In the genomic region with DNA sequence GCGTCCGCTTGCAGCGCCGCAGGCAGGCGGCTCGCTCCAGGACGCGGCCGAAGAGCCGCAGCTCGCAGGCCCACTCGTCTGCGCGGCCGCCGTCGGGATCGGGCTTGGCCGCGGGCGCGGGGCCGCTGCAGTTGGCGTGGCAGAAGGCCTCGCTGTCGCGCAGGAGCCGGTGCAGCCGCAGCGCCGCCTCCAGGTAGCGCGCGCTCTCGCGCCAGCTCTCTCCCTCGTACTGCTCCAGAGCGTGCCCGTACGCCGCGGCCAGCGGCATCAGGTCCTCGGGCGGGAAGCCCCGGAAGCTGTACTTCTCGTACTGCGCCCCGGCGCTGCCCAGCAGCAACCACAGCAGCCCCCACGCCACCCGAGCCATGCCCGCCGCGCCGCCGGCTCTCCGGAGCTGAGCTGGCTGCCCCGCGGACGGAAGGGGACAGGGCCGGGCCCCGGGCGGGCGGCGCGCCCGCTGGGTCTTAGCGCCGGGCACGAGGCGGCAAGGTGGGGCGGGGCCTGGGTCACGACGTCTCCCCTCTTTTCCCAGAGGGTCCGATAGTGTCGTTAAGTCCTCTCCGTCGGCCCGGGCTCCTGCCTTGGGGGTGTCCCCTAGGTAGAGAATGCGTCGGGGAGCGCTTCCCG, we compare ENCODE assay signal across 8 cellular contexts. TPM values are rescaled to one million over a fixed set of nuclear protein-coding genes. Genes with fewer than 3 reads are reported as not detected.
DNase-seq lines count a peak whose midpoint lies in the region; ATAC-seq and TF ChIP-seq lines count a peak whose summit lies in the region.

A gene with protein sequence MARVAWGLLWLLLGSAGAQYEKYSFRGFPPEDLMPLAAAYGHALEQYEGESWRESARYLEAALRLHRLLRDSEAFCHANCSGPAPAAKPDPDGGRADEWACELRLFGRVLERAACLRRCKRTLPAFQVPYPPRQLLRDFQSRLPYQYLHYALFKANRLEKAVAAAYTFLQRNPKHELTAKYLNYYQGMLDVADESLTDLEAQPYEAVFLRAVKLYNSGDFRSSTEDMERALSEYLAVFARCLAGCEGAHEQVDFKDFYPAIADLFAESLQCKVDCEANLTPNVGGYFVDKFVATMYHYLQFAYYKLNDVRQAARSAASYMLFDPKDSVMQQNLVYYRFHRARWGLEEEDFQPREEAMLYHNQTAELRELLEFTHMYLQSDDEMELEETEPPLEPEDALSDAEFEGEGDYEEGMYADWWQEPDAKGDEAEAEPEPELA (minus strand): TSS at position 401 of the 627 bp plus-strand sequence. CDS start 34 bp downstream, at position 367.

- H3K4me3 ChIP-seq in AG10803 (ENCODE audit: low read length) = peak within 1 kb of the TSS; percentile 90
- peak within 1 kb of the TSS; percentile 42 for H3K4me3 ChIP-seq in KMS-11 (IDR thresholded peaks at IDR 0.05; ENCODE audit: insufficient read depth, low read depth, low read length)
- H3K4me3 ChIP-seq in SJCRH30 = peak within 1 kb of the TSS; percentile 72
- H3K4me3 ChIP-seq in neural progenitor cell = peak within 1 kb of the TSS; percentile 85
- H3K4me3 ChIP-seq in stomach = peak within 1 kb of the TSS; percentile 65 to 74 (median 69)

- H3K9me3 ChIP-seq in SJCRH30 (replicated peaks) = no peaks in the 10 kb centered on the region
- no peaks in the 10 kb centered on the region for H3K9me3 ChIP-seq in neural progenitor cell (ENCODE audit: low read depth)
- no peaks in the 10 kb centered on the region for H3K9me3 ChIP-seq in stomach

- H4K20me1 ChIP-seq in KMS-11 (ENCODE audit: insufficient read depth) (no peaks in the 10 kb centered on the region), neural progenitor cell (ENCODE audit: low read depth) (peaks cover 13% of the 10 kb centered on the region)

- peak within 1 kb of the TSS; percentile 78 for H3K9ac ChIP-seq in KMS-11
- H3K9ac ChIP-seq in neural progenitor cell = no peak within 1 kb of the TSS

- no peak for TF ChIP-seq POLR2A in stomach (IDR thresholded peaks at IDR 0.05)

- H3K9me3 Mint-ChIP-seq in neural progenitor cell = no peaks in the 10 kb centered on the region

- WGBS in stomach, 5 donors = 0 to 1% (median 0%) methylated on average over 41 to 83 of the region's 84 CpGs

- peak; percentile 75 for DNase-seq in AG10803 (ENCODE audit: low read depth)
- peak; percentile 71 to 78 for DNase-seq in SJCRH30
- DNase-seq in activated naive CD4-positive, alpha-beta T cell (lab: John Stamatoyannopoulos, UW) = peak; percentile 16 to 71 (median 42)
- peak; percentile 77 for DNase-seq in foreskin melanocyte
- peak; percentile 90 for DNase-seq in neural progenitor cell (ENCODE audit: low spot score)
- peak; percentile 85 for DNase-seq in stomach

- peak within 1 kb of the TSS; percentile 95 for H3K4me3 Mint-ChIP-seq in neural progenitor cell

- peaks cover 9% of the 10 kb centered on the region for H3K27me3 Mint-ChIP-seq in neural progenitor cell (ENCODE audit: insufficient read depth, low read depth)

- peaks cover 23% of the 10 kb centered on the region for H3K4me1 ChIP-seq in KMS-11 (ENCODE audit: low read depth, poor library complexity, severe bottlenecking)
- H3K4me1 ChIP-seq in SJCRH30 = no peaks in the 10 kb centered on the region
- peaks cover 24% of the 10 kb centered on the region for H3K4me1 ChIP-seq in neural progenitor cell
- H3K4me1 ChIP-seq in stomach = peaks cover 27 to 50% (median 44%) of the 10 kb centered on the region in 4 donors

- TF ChIP-seq CTCF in AG10803 (conservative IDR thresholded peaks at IDR 0.05; ENCODE audit: low read length) (peak; percentile 55), KMS-11 (conservative IDR thresholded peaks at IDR 0.05; ENCODE audit: low read depth, low read length) (no peak), neural progenitor cell (IDR thresholded peaks at IDR 0.05) (peak; percentile 64), stomach (IDR thresholded peaks at IDR 0.05) (peak in 5 of 7 experiments; percentile 35 to 79 (median 71))

- peaks cover 18% of the 10 kb centered on the region for H3K36me3 Mint-ChIP-seq in neural progenitor cell

- ATAC-seq in GM19351 (IDR thresholded peaks at IDR 0.05; ENCODE audit: unreplicated experiment) = peak; percentile 73

- peak within 1 kb of the TSS; percentile 96 for H3K27ac Mint-ChIP-seq in neural progenitor cell

- H3K79me2 ChIP-seq in KMS-11 (ENCODE audit: insufficient read depth, low read depth) (peaks cover 5% of the 10 kb centered on the region; the same call in 1 of the 2 replicates), neural progenitor cell (ENCODE audit: low read depth) (peaks cover 61% of the 10 kb centered on the region)

- no peaks in the 10 kb centered on the region for H3K36me3 ChIP-seq in KMS-11 (ENCODE audit: insufficient read depth)
- H3K36me3 ChIP-seq in SJCRH30 = 0 out of 2 replicates have a peak, but pooled peaks cover 3% of the 10 kb centered on the region
- H3K36me3 ChIP-seq in neural progenitor cell = no peaks in the 10 kb centered on the region
- peaks cover 0 to 13% (median 3%) of the 10 kb centered on the region in 4 donors for H3K36me3 ChIP-seq in stomach

- TF ChIP-seq EP300 in stomach (IDR thresholded peaks at IDR 0.05) = no peak

- H3K27ac ChIP-seq in KMS-11 = peak within 1 kb of the TSS; percentile 38; the same call in 1 of the 2 replicates
- peak within 1 kb of the TSS; percentile 53 for H3K27ac ChIP-seq in SJCRH30
- peak within 1 kb of the TSS; percentile 26 for H3K27ac ChIP-seq in neural progenitor cell
- H3K27ac ChIP-seq in stomach = peak within 1 kb of the TSS; percentile 58 to 85 (median 77)

- peaks cover 20% of the 10 kb centered on the region for H3F3A ChIP-seq in neural progenitor cell (ENCODE audit: low read depth)

- H3K4me1 Mint-ChIP-seq in neural progenitor cell = peaks cover 28% of the 10 kb centered on the region

- H2AFZ ChIP-seq in KMS-11 (ENCODE audit: low read depth) (peak within 1 kb of the TSS; percentile 95), neural progenitor cell (replicated peaks) (peak within 1 kb of the TSS; percentile 98)

- H3K4me2 ChIP-seq in KMS-11 = peak within 1 kb of the TSS; percentile 72
- peak within 1 kb of the TSS; percentile 97 for H3K4me2 ChIP-seq in neural progenitor cell

- intact Hi-C loops in stomach (cut with DNase I; ENCODE audit: low total_unique reads) = no loop called here

- no peaks in the 10 kb centered on the region; the same call in 1 of the 2 replicates for H3K27me3 ChIP-seq in KMS-11 (ENCODE audit: insufficient read depth, low read depth)
- H3K27me3 ChIP-seq in SJCRH30 = no peaks in the 10 kb centered on the region
- no peaks in the 10 kb centered on the region for H3K27me3 ChIP-seq in neural progenitor cell
- H3K27me3 ChIP-seq in stomach = peaks cover 0 to 12% (median 0%) of the 10 kb centered on the region in 3 donors

RNA-seq across cellular contexts. Expression of the gene that starts here (rescaled TPM):
- 15.7 and 16.9 TPM in 2 replicates for total RNA-seq in SJCRH30 (2014; rRNA removed; shearing (Covaris generic))
- total RNA-seq in neural progenitor cell (ENCODE audit: low replicate concordance) (18.7 and 48.5 TPM in 2 replicates), stomach (10 to 100 TPM in 3 of 5 donors, 1 to 10 TPM in 2; 4.0 to 64.6 (median 11.4) TPM)
- 1 to 10 TPM; 4.7 to 7.3 (median 6.3) TPM for polyA plus RNA-seq in stomach

Comparison
In these comparisons a context has a peak if more than half of its experiments do, and no peak if none do; other contexts are left out.
1. Peak in every context shown above with its lines: DNase-seq, ATAC-seq, H3K4me3 ChIP-seq and H3K27ac ChIP-seq.
2. H3K27ac ChIP-seq: peak in every context shown above with its lines; median percentile 77 in stomach; 53 in SJCRH30; 38 in KMS-11; 26 in neural progenitor cell.